ENCODE assay signal across 1 cellular context in genomic region chr19:48968179-48968661, GRCh38.
TF ChIP-seq lines count a peak whose summit lies in the region.

No MANE protein-coding gene starts in this region.

TF ChIP-seq in GM12878, 131 proteins besides CTCF, POLR2A, EP300 and RAD21:
- no peak for TF ChIP-seq ZNF384 (IDR thresholded peaks at IDR 0.05; ENCODE audit: borderline replicate concordance, low read depth, low read length)
- TF ChIP-seq CBX3 (IDR thresholded peaks at IDR 0.05; ENCODE audit: borderline replicate concordance, low read depth): no peak
- no peak for TF ChIP-seq RB1 (IDR thresholded peaks at IDR 0.05; ENCODE audit: borderline replicate concordance)
- TF ChIP-seq ZNF217 (IDR thresholded peaks at IDR 0.05): no peak
- TF ChIP-seq SMARCA5 (IDR thresholded peaks at IDR 0.05): no peak
- TF ChIP-seq, protein P1, sequence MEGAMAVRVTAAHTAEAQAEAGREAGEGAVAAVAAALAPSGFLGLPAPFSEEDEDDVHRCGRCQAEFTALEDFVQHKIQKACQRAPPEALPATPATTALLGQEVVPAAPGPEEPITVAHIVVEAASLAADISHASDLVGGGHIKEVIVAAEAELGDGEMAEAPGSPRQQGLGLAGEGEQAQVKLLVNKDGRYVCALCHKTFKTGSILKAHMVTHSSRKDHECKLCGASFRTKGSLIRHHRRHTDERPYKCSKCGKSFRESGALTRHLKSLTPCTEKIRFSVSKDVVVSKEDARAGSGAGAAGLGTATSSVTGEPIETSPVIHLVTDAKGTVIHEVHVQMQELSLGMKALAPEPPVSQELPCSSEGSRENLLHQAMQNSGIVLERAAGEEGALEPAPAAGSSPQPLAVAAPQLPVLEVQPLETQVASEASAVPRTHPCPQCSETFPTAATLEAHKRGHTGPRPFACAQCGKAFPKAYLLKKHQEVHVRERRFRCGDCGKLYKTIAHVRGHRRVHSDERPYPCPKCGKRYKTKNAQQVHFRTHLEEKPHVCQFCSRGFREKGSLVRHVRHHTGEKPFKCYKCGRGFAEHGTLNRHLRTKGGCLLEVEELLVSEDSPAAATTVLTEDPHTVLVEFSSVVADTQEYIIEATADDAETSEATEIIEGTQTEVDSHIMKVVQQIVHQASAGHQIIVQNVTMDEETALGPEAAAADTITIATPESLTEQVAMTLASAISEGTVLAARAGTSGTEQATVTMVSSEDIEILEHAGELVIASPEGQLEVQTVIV (IDR thresholded peaks at IDR 0.05; ENCODE audit: borderline replicate concordance, partially characterized antibody): no peak
- 0 out of 2 replicates have a peak, but pooled peaks have one; percentile 33 for TF ChIP-seq POLR2AphosphoS2 (IDR thresholded peaks at IDR 0.05; ENCODE audit: low read depth, low read length)
